ENCODE assay signal across 22 cellular contexts in genomic region chr3:140830391-140830790, GRCh38.
"Had no signal": no experiment of that assay in that cellular context is flagged by ENCODE, and none has a peak within 500 bp of the region (broad histone marks: within the 10 kb centered on the region; RNA-seq: fewer than 3 reads in every experiment).

No MANE protein-coding gene starts in this region.

- ATAC-seq: activated naive CD4-positive, alpha-beta T cell treated with anti-CD3 and anti-CD28 coated beads, Interleukin-2, amount 50 U/mL, for 72 hours; activated T-cell treated with anti-CD3 and anti-CD28 coated beads, Interleukin-2, amount 50 U/mL, for 72 hours; esophagus mucosa; WTC11 had no signal

- DNase-seq: activated CD4-positive, alpha-beta memory T cell treated with anti-CD3 and anti-CD28 coated beads, Interleukin-2, amount 10 ng/mL, durations not matched to agents 7 days and 5 days; activated CD4-positive, alpha-beta T cell treated with anti-CD3 and anti-CD28 coated beads for 1 hour; activated CD4-positive, alpha-beta T cell treated with anti-CD3 and anti-CD28 coated beads for 4 hours; activated CD4-positive, alpha-beta T cell treated with anti-CD3 and anti-CD28 coated beads, Interleukin-2, amount 10 ng/mL, durations not matched to agents 7 days and 5 days; activated CD4-positive, alpha-beta T cell treated with anti-CD3 and anti-CD28 coated beads, Interleukin-2, amount 50 U/mL, for 4 hours; activated CD8-positive, alpha-beta memory T cell treated with anti-CD3 and anti-CD28 coated beads, Interleukin-2, amount 50 U/mL, for 48 hours; activated gamma-delta T cell; activated naive CD4-positive, alpha-beta T cell; activated naive CD4-positive, alpha-beta T cell treated with anti-CD3 and anti-CD28 coated beads, Interleukin-2, amount 10 ng/mL, durations not matched to agents 7 days and 5 days; activated naive CD8-positive, alpha-beta T cell treated with anti-CD3 and anti-CD28 coated beads, Interleukin-2, amount 10 ng/mL, durations not matched to agents 7 days and 5 days; activated T-cell treated with anti-CD3 and anti-CD28 coated beads for 4 hours; activated T-cell treated with anti-CD3 and anti-CD28 coated beads, Interleukin-2, amount 50 U/mL, for 24 hours; activated T-cell treated with anti-CD3 and anti-CD28 coated beads, Interleukin-2, amount 50 U/mL, for 72 hours; dorsolateral prefrontal cortex; effector memory CD4-positive, alpha-beta T cell; endodermal cell; foreskin fibroblast; head of caudate nucleus; T-helper 2 cell had no signal
